Comparison of ENCODE assay signal across 2 cellular contexts in the genomic region with DNA sequence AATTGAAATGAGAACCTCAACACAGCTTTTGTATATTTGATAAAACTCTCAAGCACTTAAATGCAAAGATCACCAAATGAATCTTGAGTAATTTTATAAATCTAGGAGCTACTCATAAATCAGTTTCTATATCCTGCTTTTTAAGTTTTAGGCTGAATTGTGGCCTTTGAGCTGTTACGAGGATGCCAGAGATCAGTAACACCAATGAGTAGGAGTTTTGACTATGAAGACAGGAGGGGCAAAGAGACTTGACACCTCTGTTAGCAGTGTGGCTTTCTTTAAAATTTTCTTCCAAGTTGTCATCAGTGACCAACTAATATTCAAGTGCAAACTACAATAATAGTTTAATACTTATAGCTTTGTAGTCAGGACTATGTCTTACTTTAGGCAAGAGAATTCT.
A peak's percentile ranks its signal among the peaks of the same experiment; 100 is the strongest.
TF ChIP-seq lines count a peak whose summit lies in the region.

No MANE protein-coding gene starts in this region.

TF ChIP-seq in liver, 16 proteins besides CTCF, POLR2A, EP300 and RAD21:
- TF ChIP-seq RXRA (IDR thresholded peaks at IDR 0.05) (no peak), GABPA (IDR thresholded peaks at IDR 0.05 in 1 of 2, conservative IDR thresholded peaks at IDR 0.05 in 1 of 2) (peak in 1 of 2 donors; percentile 10), HNF4A (conservative IDR thresholded peaks at IDR 0.05) (peak; percentile 37 to 53)

TF ChIP-seq in HepG2, 621 proteins besides CTCF, POLR2A, EP300 and RAD21:
- TF ChIP-seq ELF3 (CRISPR knock-in tag; IDR thresholded peaks at IDR 0.05), result no peak
- TF ChIP-seq, protein P1, sequence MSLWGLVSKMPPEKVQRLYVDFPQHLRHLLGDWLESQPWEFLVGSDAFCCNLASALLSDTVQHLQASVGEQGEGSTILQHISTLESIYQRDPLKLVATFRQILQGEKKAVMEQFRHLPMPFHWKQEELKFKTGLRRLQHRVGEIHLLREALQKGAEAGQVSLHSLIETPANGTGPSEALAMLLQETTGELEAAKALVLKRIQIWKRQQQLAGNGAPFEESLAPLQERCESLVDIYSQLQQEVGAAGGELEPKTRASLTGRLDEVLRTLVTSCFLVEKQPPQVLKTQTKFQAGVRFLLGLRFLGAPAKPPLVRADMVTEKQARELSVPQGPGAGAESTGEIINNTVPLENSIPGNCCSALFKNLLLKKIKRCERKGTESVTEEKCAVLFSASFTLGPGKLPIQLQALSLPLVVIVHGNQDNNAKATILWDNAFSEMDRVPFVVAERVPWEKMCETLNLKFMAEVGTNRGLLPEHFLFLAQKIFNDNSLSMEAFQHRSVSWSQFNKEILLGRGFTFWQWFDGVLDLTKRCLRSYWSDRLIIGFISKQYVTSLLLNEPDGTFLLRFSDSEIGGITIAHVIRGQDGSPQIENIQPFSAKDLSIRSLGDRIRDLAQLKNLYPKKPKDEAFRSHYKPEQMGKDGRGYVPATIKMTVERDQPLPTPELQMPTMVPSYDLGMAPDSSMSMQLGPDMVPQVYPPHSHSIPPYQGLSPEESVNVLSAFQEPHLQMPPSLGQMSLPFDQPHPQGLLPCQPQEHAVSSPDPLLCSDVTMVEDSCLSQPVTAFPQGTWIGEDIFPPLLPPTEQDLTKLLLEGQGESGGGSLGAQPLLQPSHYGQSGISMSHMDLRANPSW (CRISPR knock-in tag; IDR thresholded peaks at IDR 0.05; ENCODE audit: borderline replicate concordance), result no peak
